ENCODE assay signal across 1 cellular context in the genomic region with DNA sequence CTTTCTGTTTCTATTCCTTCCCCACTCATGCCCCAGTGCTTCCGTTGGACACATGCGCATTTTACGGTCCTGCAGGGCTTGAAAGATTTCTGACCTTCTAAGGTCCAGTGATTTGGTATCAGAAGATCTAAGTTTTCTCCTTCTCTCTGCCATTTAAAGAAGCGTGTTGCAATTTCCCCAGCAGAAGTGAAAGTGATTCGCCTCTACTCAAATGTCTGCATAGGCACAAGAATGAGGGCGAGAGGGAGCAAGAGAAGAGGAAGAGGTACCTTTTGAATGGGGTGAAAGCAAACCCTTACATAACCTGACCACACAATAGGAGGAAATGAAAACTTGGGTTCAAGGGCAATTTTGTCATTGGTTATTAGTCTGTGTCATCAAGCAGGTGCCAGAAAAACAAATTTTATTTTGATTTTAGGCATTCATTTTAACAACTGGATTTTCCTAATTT.
TF ChIP-seq lines count a peak whose summit lies in the region.

No MANE protein-coding gene starts in this region.

TF ChIP-seq in IMR-90, 13 proteins besides CTCF, POLR2A, EP300 and RAD21 (continued from another document):
- TF ChIP-seq BHLHE40 (IDR thresholded peaks at IDR 0.05; ENCODE audit: low read depth, low read length) = no peak
- TF ChIP-seq, protein P1, sequence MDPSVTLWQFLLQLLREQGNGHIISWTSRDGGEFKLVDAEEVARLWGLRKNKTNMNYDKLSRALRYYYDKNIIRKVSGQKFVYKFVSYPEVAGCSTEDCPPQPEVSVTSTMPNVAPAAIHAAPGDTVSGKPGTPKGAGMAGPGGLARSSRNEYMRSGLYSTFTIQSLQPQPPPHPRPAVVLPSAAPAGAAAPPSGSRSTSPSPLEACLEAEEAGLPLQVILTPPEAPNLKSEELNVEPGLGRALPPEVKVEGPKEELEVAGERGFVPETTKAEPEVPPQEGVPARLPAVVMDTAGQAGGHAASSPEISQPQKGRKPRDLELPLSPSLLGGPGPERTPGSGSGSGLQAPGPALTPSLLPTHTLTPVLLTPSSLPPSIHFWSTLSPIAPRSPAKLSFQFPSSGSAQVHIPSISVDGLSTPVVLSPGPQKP (IDR thresholded peaks at IDR 0.05; ENCODE audit: borderline replicate concordance, low read depth, low read length) = no peak
TF ChIP-seq in IMR-90: peak in this region for 1.
